ENCODE assay signal across 19 cellular contexts in the genomic region with DNA sequence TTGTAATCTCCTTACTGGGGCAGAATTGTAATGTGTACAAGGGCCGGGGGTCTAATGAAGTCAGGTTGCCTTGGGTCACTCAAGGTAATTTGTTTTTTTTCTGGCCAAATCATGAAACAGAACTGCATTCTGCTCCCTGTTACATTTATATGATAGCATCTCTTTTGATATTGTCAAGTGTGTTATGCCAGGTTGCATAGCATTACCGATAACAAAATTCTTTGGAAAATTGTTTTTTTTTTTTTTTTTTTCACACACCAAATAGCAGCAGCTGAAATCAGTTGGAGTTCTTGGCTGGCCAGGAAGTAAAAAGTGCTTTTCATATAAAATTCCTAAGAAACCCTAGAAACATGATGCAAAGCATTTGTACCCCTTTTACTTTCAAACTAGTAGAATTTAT.
A peak's percentile ranks its signal among the peaks of the same experiment; 100 is the strongest.
DNase-seq lines count a peak whose midpoint lies in the region; ATAC-seq, FAIRE-seq and TF ChIP-seq lines count a peak whose summit lies in the region.
"Had no signal": no experiment of that assay in that cellular context is flagged by ENCODE, and none has a peak within 500 bp of the region (broad histone marks: within the 10 kb centered on the region; RNA-seq: fewer than 3 reads in every experiment).

No MANE protein-coding gene starts in this region.

- TF ChIP-seq POLR2A in HepG2 (IDR thresholded peaks at IDR 0.05; ENCODE audit: insufficient read depth in 1 of 2, low read depth in 2 of 2, low read length in 2 of 2), result no peak
- TF ChIP-seq POLR2A in right lobe of liver (IDR thresholded peaks at IDR 0.05), result no peak

- H3F3A ChIP-seq in SK-N-SH (replicated peaks; ENCODE audit: insufficient read depth), result no peaks in the 10 kb centered on the region

- H4K20me1 ChIP-seq in HepG2 (ENCODE audit: insufficient read depth, low read length) (no peaks in the 10 kb centered on the region), osteoblast (ENCODE audit: insufficient read depth, low read length) (no peaks in the 10 kb centered on the region), SK-N-SH (ENCODE audit: insufficient read depth) (no peaks in the 10 kb centered on the region)

- ATAC-seq in HepG2 (no peak), right lobe of liver (no peak), HG03460 (IDR thresholded peaks at IDR 0.05; ENCODE audit: unreplicated experiment) (no peak), HG02642 (IDR thresholded peaks at IDR 0.05; ENCODE audit: poor library complexity, unreplicated experiment) (no peak)
- ATAC-seq: activated naive CD4-positive, alpha-beta T cell treated with anti-CD3 and anti-CD28 coated beads, Interleukin-2, amount 50 U/mL, for 72 hours; left lobe of liver; stimulated activated naive CD8-positive, alpha-beta T cell treated with anti-CD3 and anti-CD28 coated beads, Interleukin-15, Interleukin-2, amounts not matched to agents 100 U/mL and 50 U/mL, for 24 hours had no signal

- no peak for FAIRE-seq in HepG2 (lab: Jason Lieb, UNC)
- FAIRE-seq: D721Med had no signal

- POLR2A ChIA-PET in HepG2 (lab: Yijun Ruan, JAX) (no interaction called here), SK-N-SH (lab: Yijun Ruan, JAX) (no interaction called here)

- H3K27ac ChIP-seq in HepG2 (ENCODE audit: extremely low read length, insufficient read depth, low read length) (no peak overlapping the region), right lobe of liver (no peak overlapping the region), osteoblast (ENCODE audit: low read depth, low read length) (peak overlapping the region; percentile 93), SK-N-SH (ENCODE audit: low read depth in 2 of 2, low read length in 1 of 2) (no peak overlapping the region)
- H3K27ac ChIP-seq: spleen had no signal

- H3K27me3 ChIP-seq in HepG2 (ENCODE audit: control insufficient read depth in 1 of 2, insufficient read depth in 2 of 2, low read length in 2 of 2) (no peaks in the 10 kb centered on the region), right lobe of liver (no peaks in the 10 kb centered on the region), osteoblast (ENCODE audit: insufficient read depth, low read length) (no peaks in the 10 kb centered on the region), SK-N-SH (ENCODE audit: insufficient read depth) (no peaks in the 10 kb centered on the region)
- H3K27me3 ChIP-seq: spleen, transverse colon had no signal

- H3K4me1 ChIP-seq in HepG2 (ENCODE audit: insufficient read depth, low read length), result peaks cover 19% of the 10 kb centered on the region
- H3K4me1 ChIP-seq in right lobe of liver, result peaks cover 0 to 10% (median 0%) of the 10 kb centered on the region in 4 donors
- peaks cover 56% of the 10 kb centered on the region for H3K4me1 ChIP-seq in osteoblast (ENCODE audit: insufficient read depth, low read length)
- peaks cover 0 to 8% of the 10 kb centered on the region in 2 experiments; a peak in 1 of 4 replicates for H3K4me1 ChIP-seq in SK-N-SH (ENCODE audit: control insufficient read depth in 1 of 2, insufficient read depth in 2 of 2, low read depth in 1 of 2, low read length in 1 of 2)

- no peaks in the 10 kb centered on the region for H3K9me2 ChIP-seq in SK-N-SH

- WGBS in HepG2 (ENCODE audit: low lambda C conversion rate), result 93% methylated on average over 2 of the region's 2 CpGs
- WGBS in right lobe of liver (ENCODE audit: insufficient coverage, low coverage, low lambda C conversion rate, missing lambda C conversion rate), result 63% methylated on average over 2 of the region's 2 CpGs
- 43% methylated on average over 2 of the region's 2 CpGs for WGBS in SK-N-SH (ENCODE audit: low lambda C conversion rate)

- no peaks in the 10 kb centered on the region for H3K9me3 ChIP-seq in HepG2 (ENCODE audit: low read length)
- no peaks in the 10 kb centered on the region for H3K9me3 ChIP-seq in right lobe of liver
- no peaks in the 10 kb centered on the region for H3K9me3 ChIP-seq in osteoblast (ENCODE audit: low read depth, low read length)
- H3K9me3 ChIP-seq in SK-N-SH, result no peaks in the 10 kb centered on the region
- H3K9me3 ChIP-seq: spleen, transverse colon had no signal

- TF ChIP-seq EP300 in HepG2 (IDR thresholded peaks at IDR 0.05; ENCODE audit: low read depth in 2 of 2, low read length in 2 of 2) (no peak), HepG2 (CRISPR knock-in tag; IDR thresholded peaks at IDR 0.05; ENCODE audit: borderline replicate concordance) (no peak), SK-N-SH (IDR thresholded peaks at IDR 0.05; ENCODE audit: borderline replicate concordance in 1 of 2, low read depth in 1 of 2, low read length in 1 of 2) (no peak)

- H2AFZ ChIP-seq in HepG2 (ENCODE audit: low read length), result peak overlapping the region; percentile 58
- no peak overlapping the region for H2AFZ ChIP-seq in osteoblast (ENCODE audit: low read length)
- H2AFZ ChIP-seq in SK-N-SH (ENCODE audit: low read depth), result no peak overlapping the region

- no peaks in the 10 kb centered on the region for H3K36me3 ChIP-seq in HepG2 (replicated peaks in 1 of 2; ENCODE audit: control insufficient read depth in 1 of 2, insufficient read depth in 2 of 2, low read length in 2 of 2)
- H3K36me3 ChIP-seq in right lobe of liver, result no peaks in the 10 kb centered on the region
- peaks cover 5% of the 10 kb centered on the region for H3K36me3 ChIP-seq in osteoblast (ENCODE audit: insufficient read depth, low read length)
- no peaks in the 10 kb centered on the region for H3K36me3 ChIP-seq in SK-N-SH (replicated peaks in 1 of 2; ENCODE audit: control insufficient read depth in 1 of 2, insufficient read depth in 2 of 2, low read length in 1 of 2)
- H3K36me3 ChIP-seq: spleen, transverse colon had no signal

- no peak overlapping the region for H3K4me3 ChIP-seq in HepG2 (replicated peaks in 1 of 3; ENCODE audit: insufficient read depth in 1 of 3, low read depth in 2 of 3, low read length in 3 of 3)
- no peak overlapping the region for H3K4me3 ChIP-seq in right lobe of liver
- peak overlapping the region; percentile 60 for H3K4me3 ChIP-seq in osteoblast (ENCODE audit: insufficient read depth, low read length)
- H3K4me3 ChIP-seq in SK-N-SH (ENCODE audit: low read depth in 2 of 2, low read length in 1 of 2), result no peak overlapping the region
- H3K4me3 ChIP-seq: spleen, transverse colon had no signal

- TF ChIP-seq RAD21 in HepG2 (CRISPR knock-in tag; IDR thresholded peaks at IDR 0.05) (no peak), SK-N-SH (IDR thresholded peaks at IDR 0.05; ENCODE audit: low read length) (no peak)

- H3K79me2 ChIP-seq in HepG2 (ENCODE audit: insufficient read depth, low read length) (no peaks in the 10 kb centered on the region), osteoblast (ENCODE audit: insufficient read depth, low read length) (peaks cover 4% of the 10 kb centered on the region), SK-N-SH (ENCODE audit: insufficient read depth) (no peaks in the 10 kb centered on the region)

- in situ Hi-C loops in HepG2 (cut with HindIII; ENCODE audit: extremely low pct_ligation_motif_present, low pct_unique_long_range_greater_than_20kb), result no loop called here

- TF ChIP-seq CTCF in HepG2 (CRISPR knock-in tag; IDR thresholded peaks at IDR 0.05) (no peak), right lobe of liver (IDR thresholded peaks at IDR 0.05) (no peak), osteoblast (IDR thresholded peaks at IDR 0.05; ENCODE audit: extremely low read depth, low read depth, low read length) (no peak), SK-N-SH (IDR thresholded peaks at IDR 0.05) (no peak)

- H3K9ac ChIP-seq in HepG2 (ENCODE audit: insufficient read depth, low read depth, low read length) (no peak overlapping the region), SK-N-SH (no peak overlapping the region)

- BruUV-seq in HepG2 (replicated peaks; lab: Mats Ljungman, UMichigan), result no TSS peak

- H3K4me2 ChIP-seq in HepG2 (ENCODE audit: low read depth, low read length) (no peak overlapping the region), osteoblast (ENCODE audit: insufficient read depth, low read length) (peak overlapping the region; percentile 74), SK-N-SH (no peak overlapping the region)

- no peak for DNase-seq in HepG2 (ENCODE audit: low spot score)
- no peak for DNase-seq in right lobe of liver
- peak; percentile 18 for DNase-seq in fibroblast of peridontal ligament (ENCODE audit: extremely low read depth)
- DNase-seq in osteoblast (ENCODE audit: insufficient read length, low spot score, missing footprints), result no peak
- no peak for DNase-seq in SK-N-SH
- DNase-seq in stimulated activated CD4-positive, alpha-beta T cell treated with anti-CD3 and anti-CD28 coated beads, Interleukin-2, amount 100 ng/mL, for 48 hours, result no peak
- DNase-seq: activated CD4-positive, alpha-beta T cell treated with anti-CD3 and anti-CD28 coated beads for 4 hours; immature natural killer cell; NCI-H1048; NCI-H187 treated with DMSO at 0.1 percent for 48 hours; spleen; stimulated activated CD4-positive, alpha-beta T cell treated with anti-CD3 and anti-CD28 coated beads, Interleukin-4, amount 100 ng/mL, for 4 hours; stimulated activated naive CD8-positive, alpha-beta T cell treated with anti-CD3 and anti-CD28 coated beads, Interleukin-15, Interleukin-2, amounts not matched to agents 100 U/mL and 50 U/mL, for 24 hours; transverse colon had no signal

- intact Hi-C loops in HepG2 (cut with micrococcal nuclease; ENCODE audit: unreplicated experiment), result no loop called here
- intact Hi-C loops in right lobe of liver (cut with DNase I), result no loop called here

- CTCF ChIA-PET in HepG2 (lab: Yijun Ruan, JAX; ENCODE audit: low intra/inter-chr PET ratio, low total read pairs) (no interaction called here), SK-N-SH (lab: Yijun Ruan, JAX) (no interaction called here)

TF ChIP-seq in HepG2, 621 proteins besides CTCF, POLR2A, EP300 and RAD21 (continues in another document):
- TF ChIP-seq ZNF263 (CRISPR knock-in tag; IDR thresholded peaks at IDR 0.05) (no peak), ZNF75D (CRISPR knock-in tag; IDR thresholded peaks at IDR 0.05; ENCODE audit: borderline replicate concordance) (no peak), KMT2A (CRISPR knock-in tag; IDR thresholded peaks at IDR 0.05) (no peak), PPARG (CRISPR knock-in tag; conservative IDR thresholded peaks at IDR 0.05) (no peak), TSC22D2 (CRISPR knock-in tag; IDR thresholded peaks at IDR 0.05; ENCODE audit: borderline replicate concordance) (no peak), JARID2 (CRISPR knock-in tag; IDR thresholded peaks at IDR 0.05; ENCODE audit: insufficient replicate concordance) (no peak)

TF ChIP-seq in SK-N-SH, 30 proteins besides CTCF, POLR2A, EP300 and RAD21 (continues in another document):
- no peak for TF ChIP-seq GABPA (IDR thresholded peaks at IDR 0.05; ENCODE audit: low read depth)
- TF ChIP-seq SIN3A (IDR thresholded peaks at IDR 0.05; ENCODE audit: borderline replicate concordance, low read depth, low read length), result no peak
